8 cellular contexts compared by ENCODE assay signal in the genomic region with DNA sequence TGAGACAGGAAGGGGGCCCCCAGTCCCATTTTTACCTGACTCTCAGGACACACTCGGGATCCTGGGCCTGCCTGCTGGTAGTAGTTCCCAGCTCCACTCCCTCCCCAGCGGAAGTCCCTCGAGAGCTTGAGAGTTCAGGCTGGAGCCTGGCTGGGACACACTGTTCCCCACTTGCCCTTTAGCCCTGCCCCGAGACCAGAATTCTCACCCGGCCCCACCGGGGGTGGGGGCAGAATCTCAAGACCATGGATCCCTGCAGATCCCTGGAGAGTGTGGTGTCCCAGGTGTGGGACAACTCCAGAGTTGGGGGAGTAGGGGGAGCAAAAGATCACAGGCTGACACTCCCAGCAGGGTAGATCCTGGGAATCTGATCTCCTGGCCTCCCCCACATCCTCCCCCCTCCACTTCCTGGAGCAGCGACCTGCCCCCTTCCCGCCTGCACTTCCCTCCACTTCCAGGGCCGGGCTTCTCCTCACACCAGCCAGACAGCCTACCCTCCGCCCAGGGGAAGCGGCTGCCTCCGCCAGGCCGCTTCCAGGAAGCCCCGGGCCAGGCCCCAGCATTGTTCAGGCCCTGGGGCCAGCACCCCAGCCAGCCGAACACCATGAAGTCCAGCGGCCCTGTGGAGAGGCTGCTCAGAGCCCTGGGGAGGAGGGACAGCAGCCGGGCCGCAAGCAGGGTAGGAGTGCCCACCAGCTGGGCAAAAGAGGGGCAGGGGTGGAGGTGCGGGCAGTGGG. TPM values are rescaled to one million over a fixed set of nuclear protein-coding genes. Genes with fewer than 3 reads are reported as not detected.
DNase-seq lines count a peak whose midpoint lies in the region; ATAC-seq and TF ChIP-seq lines count a peak whose summit lies in the region.

A gene with protein sequence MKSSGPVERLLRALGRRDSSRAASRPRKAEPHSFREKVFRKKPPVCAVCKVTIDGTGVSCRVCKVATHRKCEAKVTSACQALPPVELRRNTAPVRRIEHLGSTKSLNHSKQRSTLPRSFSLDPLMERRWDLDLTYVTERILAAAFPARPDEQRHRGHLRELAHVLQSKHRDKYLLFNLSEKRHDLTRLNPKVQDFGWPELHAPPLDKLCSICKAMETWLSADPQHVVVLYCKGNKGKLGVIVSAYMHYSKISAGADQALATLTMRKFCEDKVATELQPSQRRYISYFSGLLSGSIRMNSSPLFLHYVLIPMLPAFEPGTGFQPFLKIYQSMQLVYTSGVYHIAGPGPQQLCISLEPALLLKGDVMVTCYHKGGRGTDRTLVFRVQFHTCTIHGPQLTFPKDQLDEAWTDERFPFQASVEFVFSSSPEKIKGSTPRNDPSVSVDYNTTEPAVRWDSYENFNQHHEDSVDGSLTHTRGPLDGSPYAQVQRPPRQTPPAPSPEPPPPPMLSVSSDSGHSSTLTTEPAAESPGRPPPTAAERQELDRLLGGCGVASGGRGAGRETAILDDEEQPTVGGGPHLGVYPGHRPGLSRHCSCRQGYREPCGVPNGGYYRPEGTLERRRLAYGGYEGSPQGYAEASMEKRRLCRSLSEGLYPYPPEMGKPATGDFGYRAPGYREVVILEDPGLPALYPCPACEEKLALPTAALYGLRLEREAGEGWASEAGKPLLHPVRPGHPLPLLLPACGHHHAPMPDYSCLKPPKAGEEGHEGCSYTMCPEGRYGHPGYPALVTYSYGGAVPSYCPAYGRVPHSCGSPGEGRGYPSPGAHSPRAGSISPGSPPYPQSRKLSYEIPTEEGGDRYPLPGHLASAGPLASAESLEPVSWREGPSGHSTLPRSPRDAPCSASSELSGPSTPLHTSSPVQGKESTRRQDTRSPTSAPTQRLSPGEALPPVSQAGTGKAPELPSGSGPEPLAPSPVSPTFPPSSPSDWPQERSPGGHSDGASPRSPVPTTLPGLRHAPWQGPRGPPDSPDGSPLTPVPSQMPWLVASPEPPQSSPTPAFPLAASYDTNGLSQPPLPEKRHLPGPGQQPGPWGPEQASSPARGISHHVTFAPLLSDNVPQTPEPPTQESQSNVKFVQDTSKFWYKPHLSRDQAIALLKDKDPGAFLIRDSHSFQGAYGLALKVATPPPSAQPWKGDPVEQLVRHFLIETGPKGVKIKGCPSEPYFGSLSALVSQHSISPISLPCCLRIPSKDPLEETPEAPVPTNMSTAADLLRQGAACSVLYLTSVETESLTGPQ (N-terminal part only) (plus strand): TSS at position 484 of the 737 bp plus-strand sequence. CDS start 121 bp downstream, at position 605.

- H3K27me3 Mint-ChIP-seq in activated naive CD8-positive, alpha-beta T cell treated with anti-CD3 and anti-CD28 coated beads, Interleukin-2, amount 10 ng/mL, durations not matched to agents 7 days and 5 days: peaks cover 2% of the 10 kb centered on the region
- no peaks in the 10 kb centered on the region for H3K27me3 Mint-ChIP-seq in activated naive CD8-positive, alpha-beta T cell treated with anti-CD3 and anti-CD28 coated beads, Interleukin-2, amount 50 U/mL, for 24 hours
- peaks cover 6% of the 10 kb centered on the region for H3K27me3 Mint-ChIP-seq in activated CD8-positive, alpha-beta T cell treated with anti-CD3 and anti-CD28 coated beads, Interleukin-2, amount 10 ng/mL, durations not matched to agents 7 days and 5 days (ENCODE audit: low read depth)
- H3K27me3 Mint-ChIP-seq in CD14-positive monocyte (ENCODE audit: low read depth in 3 of 3): peaks cover 21 to 41% (median 27%) of the 10 kb centered on the region in 3 donors

- 5 to 10% (median 6%) methylated on average over 18 to 19 of the region's 19 CpGs for WGBS in ovary, 3 donors

- no peak for TF ChIP-seq CTCF in ovary (IDR thresholded peaks at IDR 0.05)
- TF ChIP-seq CTCF in GM20000 (IDR thresholded peaks at IDR 0.05; ENCODE audit: extremely low read depth, missing control alignments): no peak
- no peak for TF ChIP-seq CTCF in CD14-positive monocyte (IDR thresholded peaks at IDR 0.05)

- DNase-seq in activated naive CD8-positive, alpha-beta T cell treated with anti-CD3 and anti-CD28 coated beads, Interleukin-2, amount 10 ng/mL, durations not matched to agents 7 days and 5 days: peak; percentile 34
- DNase-seq in activated naive CD8-positive, alpha-beta T cell treated with anti-CD3 and anti-CD28 coated beads, Interleukin-2, amount 50 U/mL, for 24 hours: no peak
- DNase-seq in activated CD8-positive, alpha-beta T cell treated with anti-CD3 and anti-CD28 coated beads, Interleukin-2, amount 10 ng/mL, durations not matched to agents 7 days and 5 days: no peak
- DNase-seq in Right ventricle myocardium superior (peak; percentile 92), ovary (peak; percentile 74 to 84 (median 78)), foreskin melanocyte (no peak), GM20000 (ENCODE audit: low spot score) (no peak), CD14-positive monocyte (ENCODE audit: low spot score) (no peak)

- TF ChIP-seq POLR2A in ovary (IDR thresholded peaks at IDR 0.05): peak; percentile 34

- H3K9me3 ChIP-seq in ovary: no peaks in the 10 kb centered on the region

- H3K4me3 ChIP-seq in ovary: peak within 1 kb of the TSS; percentile 50

- intact Hi-C loops in Right ventricle myocardium superior (cut with DNase I): no loop called here
- intact Hi-C loops in ovary (cut with DNase I): loop anchor here in 2 of 4 donors (5.0 to 10.0 kb wide), 2 partner anchors 133 to 1005 kb away; partner anchors contain the start of genes CSAD (in 1 of the 2) and ZNF740 (in 1 of the 2)
- intact Hi-C loops in CD14-positive monocyte (cut with micrococcal nuclease): loop anchor here in 1 of 2 donors (10.0 kb wide), 1 partner anchor 45 kb away; the partner anchor contains the start of gene IGFBP6

- peak within 1 kb of the TSS; percentile 58 for H3K27ac Mint-ChIP-seq in activated naive CD8-positive, alpha-beta T cell treated with anti-CD3 and anti-CD28 coated beads, Interleukin-2, amount 10 ng/mL, durations not matched to agents 7 days and 5 days
- H3K27ac Mint-ChIP-seq in activated naive CD8-positive, alpha-beta T cell treated with anti-CD3 and anti-CD28 coated beads, Interleukin-2, amount 50 U/mL, for 24 hours: no peak within 1 kb of the TSS
- H3K27ac Mint-ChIP-seq in activated CD8-positive, alpha-beta T cell treated with anti-CD3 and anti-CD28 coated beads, Interleukin-2, amount 10 ng/mL, durations not matched to agents 7 days and 5 days: peak within 1 kb of the TSS; percentile 9
- peak within 1 kb of the TSS in 2 of 7 donors; percentile 32 to 75 for H3K27ac Mint-ChIP-seq in CD14-positive monocyte

- peak within 1 kb of the TSS; percentile 96 to 99 for H3K27ac ChIP-seq in ovary

- H3K4me1 Mint-ChIP-seq in activated naive CD8-positive, alpha-beta T cell treated with anti-CD3 and anti-CD28 coated beads, Interleukin-2, amount 10 ng/mL, durations not matched to agents 7 days and 5 days: peaks cover 27% of the 10 kb centered on the region
- H3K4me1 Mint-ChIP-seq in activated naive CD8-positive, alpha-beta T cell treated with anti-CD3 and anti-CD28 coated beads, Interleukin-2, amount 50 U/mL, for 24 hours: peaks cover 38% of the 10 kb centered on the region
- H3K4me1 Mint-ChIP-seq in activated CD8-positive, alpha-beta T cell treated with anti-CD3 and anti-CD28 coated beads, Interleukin-2, amount 10 ng/mL, durations not matched to agents 7 days and 5 days (ENCODE audit: low read depth): peaks cover 34% of the 10 kb centered on the region
- peaks cover 24% of the 10 kb centered on the region for H3K4me1 Mint-ChIP-seq in CD14-positive monocyte

- H3K4me1 ChIP-seq in ovary (ENCODE audit: insufficient read depth): peaks cover 41% of the 10 kb centered on the region

- POLR2A ChIA-PET in activated naive CD8-positive, alpha-beta T cell treated with anti-CD3 and anti-CD28 coated beads, Interleukin-2, amount 10 ng/mL, durations not matched to agents 7 days and 5 days (lab: Charles Lee): interaction anchor here (3.2 kb wide), 1 partner anchor 54 kb away, joined by 10 read pairs; the partner anchor contains the start of gene SOAT2
- POLR2A ChIA-PET in activated CD8-positive, alpha-beta T cell treated with anti-CD3 and anti-CD28 coated beads, Interleukin-2, amount 10 ng/mL, durations not matched to agents 7 days and 5 days (lab: Charles Lee): no interaction called here

- TF ChIP-seq EP300 in ovary (IDR thresholded peaks at IDR 0.05): no peak

- H3K36me3 ChIP-seq in ovary: no peaks in the 10 kb centered on the region

- no peak for ATAC-seq in activated naive CD8-positive, alpha-beta T cell treated with anti-CD3 and anti-CD28 coated beads, Interleukin-2, amount 10 ng/mL, durations not matched to agents 7 days and 5 days (ENCODE audit: low read depth)
- ATAC-seq in activated naive CD8-positive, alpha-beta T cell treated with anti-CD3 and anti-CD28 coated beads, Interleukin-2, amount 50 U/mL, for 24 hours: no peak
- no peak for ATAC-seq in activated CD8-positive, alpha-beta T cell treated with anti-CD3 and anti-CD28 coated beads, Interleukin-2, amount 10 ng/mL, durations not matched to agents 7 days and 5 days
- ATAC-seq in Right ventricle myocardium superior (ENCODE audit: poor library complexity): peak; percentile 27

- CTCF ChIA-PET in activated CD8-positive, alpha-beta T cell treated with anti-CD3 and anti-CD28 coated beads, Interleukin-2, amount 10 ng/mL, durations not matched to agents 7 days and 5 days (lab: Charles Lee): interaction anchor here (1.2 to 4.3 kb wide), 3 partner anchors 12 to 49 kb away, joined by 5 to 21 read pairs (median 18); no protein-coding TSS in a partner anchor

- H3K36me3 Mint-ChIP-seq in activated naive CD8-positive, alpha-beta T cell treated with anti-CD3 and anti-CD28 coated beads, Interleukin-2, amount 10 ng/mL, durations not matched to agents 7 days and 5 days: peaks cover 2% of the 10 kb centered on the region
- no peaks in the 10 kb centered on the region for H3K36me3 Mint-ChIP-seq in activated naive CD8-positive, alpha-beta T cell treated with anti-CD3 and anti-CD28 coated beads, Interleukin-2, amount 50 U/mL, for 24 hours (ENCODE audit: low read depth)
- no peaks in the 10 kb centered on the region for H3K36me3 Mint-ChIP-seq in activated CD8-positive, alpha-beta T cell treated with anti-CD3 and anti-CD28 coated beads, Interleukin-2, amount 10 ng/mL, durations not matched to agents 7 days and 5 days (ENCODE audit: low read depth)
- H3K36me3 Mint-ChIP-seq in CD14-positive monocyte: peaks cover 0 to 3% of the 10 kb centered on the region in 2 donors

- no peak within 1 kb of the TSS for H3K4me3 Mint-ChIP-seq in activated naive CD8-positive, alpha-beta T cell treated with anti-CD3 and anti-CD28 coated beads, Interleukin-2, amount 10 ng/mL, durations not matched to agents 7 days and 5 days
- no peak within 1 kb of the TSS for H3K4me3 Mint-ChIP-seq in activated naive CD8-positive, alpha-beta T cell treated with anti-CD3 and anti-CD28 coated beads, Interleukin-2, amount 50 U/mL, for 24 hours
- H3K4me3 Mint-ChIP-seq in activated CD8-positive, alpha-beta T cell treated with anti-CD3 and anti-CD28 coated beads, Interleukin-2, amount 10 ng/mL, durations not matched to agents 7 days and 5 days: no peak within 1 kb of the TSS
- no peak within 1 kb of the TSS for H3K4me3 Mint-ChIP-seq in CD14-positive monocyte

- no peaks in the 10 kb centered on the region for H3K27me3 ChIP-seq in ovary

- no peaks in the 10 kb centered on the region for H3K9me3 Mint-ChIP-seq in activated naive CD8-positive, alpha-beta T cell treated with anti-CD3 and anti-CD28 coated beads, Interleukin-2, amount 10 ng/mL, durations not matched to agents 7 days and 5 days
- no peaks in the 10 kb centered on the region for H3K9me3 Mint-ChIP-seq in activated naive CD8-positive, alpha-beta T cell treated with anti-CD3 and anti-CD28 coated beads, Interleukin-2, amount 50 U/mL, for 24 hours
- no peaks in the 10 kb centered on the region for H3K9me3 Mint-ChIP-seq in activated CD8-positive, alpha-beta T cell treated with anti-CD3 and anti-CD28 coated beads, Interleukin-2, amount 10 ng/mL, durations not matched to agents 7 days and 5 days (ENCODE audit: insufficient read depth)
- peaks cover 0 to 7% (median 0%) of the 10 kb centered on the region in 7 donors for H3K9me3 Mint-ChIP-seq in CD14-positive monocyte

RNA-seq across cellular contexts. Expression of the gene that starts here (rescaled TPM):
- total RNA-seq in activated naive CD8-positive, alpha-beta T cell treated with anti-CD3 and anti-CD28 coated beads, Interleukin-2, amount 10 ng/mL, durations not matched to agents 7 days and 5 days: 1 to 10 TPM; 1.9 to 3.0 TPM
- 1 to 10 TPM; 1.0 to 1.4 TPM for total RNA-seq in activated CD8-positive, alpha-beta T cell treated with anti-CD3 and anti-CD28 coated beads, Interleukin-2, amount 10 ng/mL, durations not matched to agents 7 days and 5 days
- total RNA-seq in Right ventricle myocardium superior (107 TPM), ovary (100 to 1,000 TPM in 6 of 7 donors, 10 to 100 TPM in 1; 88.7 to 255 (median 190) TPM)
- polyA plus RNA-seq in ovary (100 to 1,000 TPM in 1 of 2 donors, 10 to 100 TPM in 1; 66.8 to 161 TPM), CD14-positive monocyte (under 1 TPM; 0.36 to 0.43 TPM)

Comparison
In these comparisons a context has a peak if more than half of its experiments do, and no peak if none do; other contexts are left out.
1. RNA of the gene that starts here (total RNA-seq): 88.7 to 255 TPM in ovary and 107 TPM in Right ventricle myocardium superior (single experiment); 1.9 to 3.0 TPM in activated naive CD8-positive, alpha-beta T cell treated with anti-CD3 and anti-CD28 coated beads, Interleukin-2, amount 10 ng/mL, durations not matched to agents 7 days and 5 days and 1.0 to 1.4 TPM in activated CD8-positive, alpha-beta T cell treated with anti-CD3 and anti-CD28 coated beads, Interleukin-2, amount 10 ng/mL, durations not matched to agents 7 days and 5 days; every median in the first group is over 10 times any median in the second.
2. RNA of the gene that starts here (polyA plus RNA-seq): 66.8 to 161 TPM in ovary; 0.36 to 0.43 TPM in CD14-positive monocyte; every median in the first group is over 10 times any median in the second.
3. DNase-seq: peak in activated naive CD8-positive, alpha-beta T cell treated with anti-CD3 and anti-CD28 coated beads, Interleukin-2, amount 10 ng/mL, durations not matched to agents 7 days and 5 days (single experiment), Right ventricle myocardium superior (single experiment) and ovary (5 of 5); none in activated naive CD8-positive, alpha-beta T cell treated with anti-CD3 and anti-CD28 coated beads, Interleukin-2, amount 50 U/mL, for 24 hours (single experiment), activated CD8-positive, alpha-beta T cell treated with anti-CD3 and anti-CD28 coated beads, Interleukin-2, amount 10 ng/mL, durations not matched to agents 7 days and 5 days (single experiment), foreskin melanocyte (single experiment), GM20000 (single experiment) and CD14-positive monocyte (single experiment).